8 cellular contexts compared by ENCODE assay signal in genomic region chr19:15448778-15449619, GRCh38. TPM values are rescaled to one million over a fixed set of nuclear protein-coding genes. Genes with fewer than 3 reads are reported as not detected.
DNase-seq lines count a peak whose midpoint lies in the region; ATAC-seq and TF ChIP-seq lines count a peak whose summit lies in the region.

No MANE protein-coding gene starts in this region.

- H3K27ac ChIP-seq in liver (ENCODE audit: low read depth in 1 of 2, low read length in 2 of 2) (no peak overlapping the region), upper lobe of right lung (peak overlapping the region; percentile 63)

- peak; percentile 44 for DNase-seq in EH (ENCODE audit: low read depth)
- no peak for DNase-seq in activated naive CD8-positive, alpha-beta T cell treated with anti-CD3 and anti-CD28 coated beads for 36 hours
- DNase-seq in upper lobe of right lung = no peak
- DNase-seq in AG08396 (ENCODE audit: low spot score) = no peak
- no peak for DNase-seq in activated CD4-positive, CD25-positive, alpha-beta regulatory T cell (lab: John Stamatoyannopoulos, UW)

- WGBS in liver = 11% methylated on average over 43 of the region's 43 CpGs

- ATAC-seq in HG02678 (IDR thresholded peaks at IDR 0.05; ENCODE audit: unreplicated experiment) = peak; percentile 8
- ATAC-seq in upper lobe of right lung = no peak
- no peak for ATAC-seq in GM19455 (IDR thresholded peaks at IDR 0.05; ENCODE audit: unreplicated experiment)

- no peaks in the 10 kb centered on the region for H3K27me3 Mint-ChIP-seq in activated naive CD8-positive, alpha-beta T cell treated with anti-CD3 and anti-CD28 coated beads for 36 hours

- H3K27ac Mint-ChIP-seq in activated naive CD8-positive, alpha-beta T cell treated with anti-CD3 and anti-CD28 coated beads for 36 hours = peak overlapping the region; percentile 22

- H3K4me1 ChIP-seq in liver (ENCODE audit: control insufficient read depth in 4 of 4, insufficient read depth in 4 of 4, low read length in 3 of 4) (peaks cover 6 to 46% (median 43%) of the 10 kb centered on the region in 4 donors), upper lobe of right lung (peaks cover 13% of the 10 kb centered on the region)

- H3K36me3 ChIP-seq in liver (ENCODE audit: control insufficient read depth in 4 of 4, insufficient read depth in 3 of 4, low read depth in 1 of 4, low read length in 3 of 4) (no peaks in the 10 kb centered on the region), upper lobe of right lung (no peaks in the 10 kb centered on the region)

- H3K4me3 ChIP-seq in liver (ENCODE audit: low read depth in 1 of 3, low read length in 3 of 3) (peak overlapping the region in 2 of 3 donors; percentile 15 to 69), upper lobe of right lung (peak overlapping the region; percentile 75)

- intact Hi-C loops in upper lobe of right lung (cut with DNase I) = no loop called here

- no peak for TF ChIP-seq RAD21 in liver (IDR thresholded peaks at IDR 0.05)

- H3K27me3 ChIP-seq in liver (ENCODE audit: control insufficient read depth in 4 of 4, insufficient read depth in 4 of 4, low read length in 3 of 4) (no peaks in the 10 kb centered on the region), upper lobe of right lung (peaks cover 4% of the 10 kb centered on the region)

- H3K9me3 ChIP-seq in liver (ENCODE audit: control insufficient read depth in 4 of 4, low read length in 3 of 4) = no peaks in the 10 kb centered on the region
- H3K9me3 ChIP-seq in upper lobe of right lung = no peaks in the 10 kb centered on the region

- peaks cover 33% of the 10 kb centered on the region for H3K36me3 Mint-ChIP-seq in activated naive CD8-positive, alpha-beta T cell treated with anti-CD3 and anti-CD28 coated beads for 36 hours

- H3K4me1 Mint-ChIP-seq in activated naive CD8-positive, alpha-beta T cell treated with anti-CD3 and anti-CD28 coated beads for 36 hours = peaks cover 18% of the 10 kb centered on the region

- TF ChIP-seq CTCF in liver (IDR thresholded peaks at IDR 0.05; ENCODE audit: low read depth, low read length, missing input control) (no peak), upper lobe of right lung (IDR thresholded peaks at IDR 0.05) (no peak)

- no peaks in the 10 kb centered on the region for H3K9me3 Mint-ChIP-seq in activated naive CD8-positive, alpha-beta T cell treated with anti-CD3 and anti-CD28 coated beads for 36 hours

- peak overlapping the region in 1 of 2 donors; percentile 7 for H3K9ac ChIP-seq in liver (ENCODE audit: low read depth in 1 of 2, low read length in 2 of 2)

- peak overlapping the region; percentile 58 for H3K4me3 Mint-ChIP-seq in activated naive CD8-positive, alpha-beta T cell treated with anti-CD3 and anti-CD28 coated beads for 36 hours

TF ChIP-seq in liver, 16 proteins besides CTCF, POLR2A, EP300 and RAD21:
- TF ChIP-seq TAF1 (conservative IDR thresholded peaks at IDR 0.05) (no peak), RXRA (IDR thresholded peaks at IDR 0.05) (peak in 1 of 2 donors; percentile 53)
- TF ChIP-seq, protein P1, sequence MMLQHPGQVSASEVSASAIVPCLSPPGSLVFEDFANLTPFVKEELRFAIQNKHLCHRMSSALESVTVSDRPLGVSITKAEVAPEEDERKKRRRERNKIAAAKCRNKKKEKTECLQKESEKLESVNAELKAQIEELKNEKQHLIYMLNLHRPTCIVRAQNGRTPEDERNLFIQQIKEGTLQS (IDR thresholded peaks at IDR 0.05) = no peak
- TF ChIP-seq, protein P2, sequence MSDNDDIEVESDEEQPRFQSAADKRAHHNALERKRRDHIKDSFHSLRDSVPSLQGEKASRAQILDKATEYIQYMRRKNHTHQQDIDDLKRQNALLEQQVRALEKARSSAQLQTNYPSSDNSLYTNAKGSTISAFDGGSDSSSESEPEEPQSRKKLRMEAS (IDR thresholded peaks at IDR 0.05) = no peak

RNA-seq across cellular contexts. Expression of gene WIZ, which starts 0.8 kb away (rescaled TPM):
- total RNA-seq in activated naive CD8-positive, alpha-beta T cell treated with anti-CD3 and anti-CD28 coated beads for 36 hours = 10 to 100 TPM; 22.7 to 24.1 TPM
- total RNA-seq in liver (1 to 10 TPM; 7.5 to 9.6 TPM), upper lobe of right lung (30.9 TPM)
- 10 to 100 TPM in 1 of 2 donors, 1 to 10 TPM in 1; 3.8 to 12.7 TPM for polyA plus RNA-seq in liver

RNA-seq across cellular contexts. Expression of gene RASAL3, which starts 15.3 kb away (rescaled TPM):
- total RNA-seq in activated naive CD8-positive, alpha-beta T cell treated with anti-CD3 and anti-CD28 coated beads for 36 hours = 10 to 100 TPM; 75.0 to 83.4 TPM
- total RNA-seq in liver = 1 to 10 TPM; 1.3 to 1.5 TPM
- polyA plus RNA-seq in liver = under 1 TPM; 0.76 to 0.91 TPM
- 19.1 TPM for total RNA-seq in upper lobe of right lung

RNA-seq across cellular contexts. Expression of gene AKAP8L, which starts 30.2 kb away (rescaled TPM):
- total RNA-seq in activated naive CD8-positive, alpha-beta T cell treated with anti-CD3 and anti-CD28 coated beads for 36 hours = 10 to 100 TPM; 70.6 to 71.6 TPM
- 10 to 100 TPM; 65.3 to 67.1 TPM for total RNA-seq in liver
- 10 to 100 TPM; 16.4 to 20.5 TPM for polyA plus RNA-seq in liver
- total RNA-seq in upper lobe of right lung = 95.5 TPM

RNA-seq across cellular contexts. Expression of gene PGLYRP2, which starts 30.3 kb away (rescaled TPM):
- not detected for total RNA-seq in activated naive CD8-positive, alpha-beta T cell treated with anti-CD3 and anti-CD28 coated beads for 36 hours
- total RNA-seq in liver = 10 to 100 TPM in 1 of 2 donors, 1 to 10 TPM in 1; 9.9 to 68.5 TPM
- polyA plus RNA-seq in liver = 100 to 1,000 TPM; 116 to 134 TPM
- total RNA-seq in upper lobe of right lung = not detected

RNA-seq across cellular contexts. Expression of gene CYP4F22, which starts 59.3 kb away (rescaled TPM):
- 1 to 10 TPM; 1.3 to 1.6 TPM for total RNA-seq in activated naive CD8-positive, alpha-beta T cell treated with anti-CD3 and anti-CD28 coated beads for 36 hours
- 1 to 10 TPM in 1 of 2 donors, under 1 TPM in 1; 0.42 to 2.1 TPM for total RNA-seq in liver
- polyA plus RNA-seq in liver = 1 to 10 TPM; 1.7 to 3.9 TPM
- total RNA-seq in upper lobe of right lung = not detected
